In genomic region chr14:87230726-87231125, GRCh38 we compare ENCODE assay signal across 9 cellular contexts.
"Had no signal": no experiment of that assay in that cellular context is flagged by ENCODE, and none has a peak within 500 bp of the region (broad histone marks: within the 10 kb centered on the region; RNA-seq: fewer than 3 reads in every experiment).

No MANE protein-coding gene starts in this region.

- ATAC-seq: GM23338, HCT116, HepG2 had no signal

- H3K27ac Mint-ChIP-seq: GM23338, HFFc6, IgD-negative memory B cell had no signal

- DNase-seq: H7, HFFc6, KBM-7 had no signal

- H3K4me1 ChIP-seq: HAP-1 had no signal

- H3K9me3 ChIP-seq: HAP-1 had no signal

- H3K27ac ChIP-seq: HL-60 had no signal

- H3K27me3 Mint-ChIP-seq: IgD-negative memory B cell had no signal

- H2AFZ ChIP-seq: GM23338 had no signal

- H3K4me2 ChIP-seq: GM23338 had no signal

- H3K36me3 ChIP-seq: HAP-1 had no signal

- H3K4me3 ChIP-seq: GM23338, HAP-1 had no signal

- H3K4me3 Mint-ChIP-seq: GM23338, HFFc6 had no signal

- H3K36me3 Mint-ChIP-seq: IgD-negative memory B cell had no signal

- H3K4me1 Mint-ChIP-seq: IgD-negative memory B cell had no signal
